In the genomic region with DNA sequence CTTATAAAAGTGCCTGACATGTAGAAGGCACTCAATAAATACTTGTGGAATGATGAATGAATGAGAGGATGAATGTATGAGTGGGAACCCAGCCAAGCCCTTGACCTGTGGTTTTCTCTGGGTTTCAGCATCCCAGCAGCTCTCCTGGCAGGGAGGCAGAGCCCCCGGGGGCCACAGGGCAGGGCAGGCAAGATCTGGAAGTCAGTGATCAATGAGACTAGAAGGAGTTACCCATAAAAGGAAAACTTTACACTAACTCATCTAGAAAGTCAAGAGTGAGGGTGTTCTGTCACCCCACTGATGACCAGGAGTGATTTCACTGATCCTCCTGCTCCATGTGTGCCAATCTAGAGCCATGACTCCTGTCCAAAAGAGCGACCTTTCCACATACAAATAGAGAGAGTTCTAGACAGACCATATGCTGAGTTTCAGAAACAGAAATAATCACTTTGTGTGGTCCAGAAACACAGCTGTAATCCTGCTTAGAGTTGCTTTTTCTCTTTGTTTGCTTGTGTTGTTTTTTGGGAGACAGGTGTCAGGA, we compare ENCODE assay signal across 15 cellular contexts. TPM values are rescaled to one million over a fixed set of nuclear protein-coding genes. Genes with fewer than 3 reads are reported as not detected.
DNase-seq lines count a peak whose midpoint lies in the region; ATAC-seq and TF ChIP-seq lines count a peak whose summit lies in the region.
"Had no signal": no experiment of that assay in that cellular context is flagged by ENCODE, and none has a peak within 500 bp of the region (broad histone marks: within the 10 kb centered on the region; RNA-seq: fewer than 3 reads in every experiment).

No MANE protein-coding gene starts in this region.

- H2AK5ac ChIP-seq in H9 (ENCODE audit: insufficient read length, low read length) = no peak overlapping the region

- intact Hi-C loops in posterior vena cava (cut with DNase I) = no loop called here

- H3K14ac ChIP-seq in H9 (ENCODE audit: insufficient read depth, low read length) = no peak overlapping the region

- H3K79me1 ChIP-seq in H9 (ENCODE audit: insufficient read depth, low read depth, low read length, poor library complexity, severe bottlenecking) = no peaks in the 10 kb centered on the region

- H2BK15ac ChIP-seq in H9 (ENCODE audit: low read depth, low read length) = no peak overlapping the region

- H2BK12ac ChIP-seq in H9 (ENCODE audit: insufficient read length, low read depth, low read length) = peak overlapping the region; percentile 95

- no peak for ATAC-seq in natural killer cell treated with Interleukin-12 subunit alpha and Interleukin-12 subunit beta and Interleukin-15 and Interleukin-18, amount 100 ng/mL, for 72 hours
- ATAC-seq in GM21786 (IDR thresholded peaks at IDR 0.05; ENCODE audit: unreplicated experiment) = no peak

- H3K4me1 ChIP-seq in H9 (ENCODE audit: insufficient read depth, low read length) (peaks cover 16% of the 10 kb centered on the region; the same call in 1 of the 2 replicates), SJCRH30 (peaks cover 42% of the 10 kb centered on the region), fibroblast of lung (ENCODE audit: control insufficient read depth, extremely low read depth, insufficient read depth, low read length) (peaks cover 19% of the 10 kb centered on the region), skeletal muscle satellite cell (ENCODE audit: control insufficient read depth, insufficient read depth, low read length) (peaks cover 43% of the 10 kb centered on the region)

- H3K23ac ChIP-seq in H9 (ENCODE audit: insufficient read length, low read depth, low read length) = no peak overlapping the region

- H2AFZ ChIP-seq in H9 (ENCODE audit: low read length) = no peak overlapping the region
- no peak overlapping the region for H2AFZ ChIP-seq in fibroblast of lung (ENCODE audit: low read length)

- no peak overlapping the region for H4K5ac ChIP-seq in H9 (ENCODE audit: insufficient read length, low read depth, low read length)

- no peak overlapping the region for H2BK120ac ChIP-seq in H9 (ENCODE audit: low read depth, low read length, poor library complexity, severe bottlenecking)

- H3K27me3 ChIP-seq in H9 (ENCODE audit: insufficient read depth, low read length) = no peaks in the 10 kb centered on the region
- no peaks in the 10 kb centered on the region for H3K27me3 ChIP-seq in SJCRH30
- H3K27me3 ChIP-seq in fibroblast of lung (ENCODE audit: control insufficient read depth, insufficient read depth, low read length) = no peaks in the 10 kb centered on the region
- H3K27me3 ChIP-seq in skeletal muscle satellite cell (ENCODE audit: control insufficient read depth, insufficient read depth, low read length) = no peaks in the 10 kb centered on the region

- no peaks in the 10 kb centered on the region for H3K9me3 ChIP-seq in H9 (ENCODE audit: control insufficient read depth, low read depth, low read length)
- H3K9me3 ChIP-seq in SJCRH30 (replicated peaks) = no peaks in the 10 kb centered on the region
- H3K9me3 ChIP-seq in fibroblast of lung (ENCODE audit: control insufficient read depth, insufficient read depth, low read depth, low read length) = no peaks in the 10 kb centered on the region
- H3K9me3 ChIP-seq in skeletal muscle satellite cell (replicated peaks; ENCODE audit: low read length) = no peaks in the 10 kb centered on the region

- no peaks in the 10 kb centered on the region for H4K20me1 ChIP-seq in H9 (ENCODE audit: control insufficient read depth, insufficient read depth, insufficient read length)
- no peaks in the 10 kb centered on the region for H4K20me1 ChIP-seq in fibroblast of lung (ENCODE audit: control insufficient read depth, extremely low read depth, insufficient read depth, low read length)

- peaks cover 12% of the 10 kb centered on the region in 2 experiments for H3K9me3 Mint-ChIP-seq in H9
- H3K9me3 Mint-ChIP-seq in natural killer cell treated with Interleukin-12 subunit alpha and Interleukin-12 subunit beta and Interleukin-15 and Interleukin-18, amount 100 ng/mL, for 72 hours = no peaks in the 10 kb centered on the region

- H3T11ph ChIP-seq in H9 (ENCODE audit: low read length) = no peak overlapping the region

- H3K4ac ChIP-seq in H9 (ENCODE audit: low read depth, low read length) = no peak overlapping the region

- H3K4me2 ChIP-seq in H9 (ENCODE audit: insufficient read depth, insufficient read length, low read length) (no peak overlapping the region), fibroblast of lung (ENCODE audit: extremely low read depth, insufficient read depth, low read length) (peak overlapping the region; percentile 11), skeletal muscle satellite cell (ENCODE audit: low read length) (peak overlapping the region; percentile 59)

- peak overlapping the region in 1 of 2 experiments; percentile 2; a peak in 1 of 5 replicates for H3K4me3 Mint-ChIP-seq in H9
- no peak overlapping the region for H3K4me3 Mint-ChIP-seq in natural killer cell treated with Interleukin-12 subunit alpha and Interleukin-12 subunit beta and Interleukin-15 and Interleukin-18, amount 100 ng/mL, for 72 hours
- H3K4me3 Mint-ChIP-seq: activated CD4-positive, alpha-beta memory T cell treated with anti-CD3 and anti-CD28 coated beads for 36 hours; activated naive CD4-positive, alpha-beta T cell treated with anti-CD3 and anti-CD28 coated beads, Interleukin-2, amount 50 U/mL, for 24 hours; IgD-negative memory B cell had no signal

- peaks cover 26 to 33% of the 10 kb centered on the region in 2 experiments for H3K4me1 Mint-ChIP-seq in H9
- H3K4me1 Mint-ChIP-seq in natural killer cell treated with Interleukin-12 subunit alpha and Interleukin-12 subunit beta and Interleukin-15 and Interleukin-18, amount 100 ng/mL, for 72 hours (ENCODE audit: low read depth in 2 of 2) = no peaks in the 10 kb centered on the region
- H3K4me1 Mint-ChIP-seq: activated naive CD4-positive, alpha-beta T cell treated with anti-CD3 and anti-CD28 coated beads, Interleukin-2, amount 50 U/mL, for 24 hours had no signal

- WGBS in H9 (ENCODE audit: extremely low coverage, insufficient read length, low lambda C conversion rate) = no CpG with 5 or more reads among the region's 2 CpGs

- H3K27me3 Mint-ChIP-seq in H9 (ENCODE audit: low read depth) = no peaks in the 10 kb centered on the region
- peaks cover 0 to 3% of the 10 kb centered on the region in 2 donors for H3K27me3 Mint-ChIP-seq in natural killer cell treated with Interleukin-12 subunit alpha and Interleukin-12 subunit beta and Interleukin-15 and Interleukin-18, amount 100 ng/mL, for 72 hours
- H3K27me3 Mint-ChIP-seq: activated CD4-positive, alpha-beta memory T cell treated with anti-CD3 and anti-CD28 coated beads for 36 hours; activated naive CD4-positive, alpha-beta T cell treated with anti-CD3 and anti-CD28 coated beads, Interleukin-2, amount 50 U/mL, for 24 hours; IgD-negative memory B cell had no signal

- no peak overlapping the region for H2BK20ac ChIP-seq in H9 (ENCODE audit: low read depth, low read length, poor library complexity, severe bottlenecking)

- H3K18ac ChIP-seq in H9 (ENCODE audit: insufficient read length, low read depth, low read length) = no peak overlapping the region

- H2BK5ac ChIP-seq in H9 (ENCODE audit: insufficient read length, low read length) = no peak overlapping the region

- H3K9ac ChIP-seq in H9 (ENCODE audit: extremely low read depth, insufficient read length, low read length) = no peak overlapping the region
- H3K9ac ChIP-seq in fibroblast of lung (ENCODE audit: insufficient read depth, low read length) = no peak overlapping the region
- H3K9ac ChIP-seq in skeletal muscle satellite cell (ENCODE audit: low read depth, low read length) = no peak overlapping the region

- no peak overlapping the region for H4K8ac ChIP-seq in H9 (replicated peaks; ENCODE audit: insufficient read length, low read depth, low read length)

- H3K27ac ChIP-seq in H9 (ENCODE audit: insufficient read length, low read depth, low read length) = peak overlapping the region; percentile 4
- peak overlapping the region; percentile 98 for H3K27ac ChIP-seq in SJCRH30
- H3K27ac ChIP-seq in fibroblast of lung (ENCODE audit: insufficient read depth, low read length) = peak overlapping the region; percentile 57

- in situ Hi-C loops in KBM-7 (cut with MboI; ENCODE audit: low pct_unique_long_range_greater_than_20kb, low sequenced_read_pairs) = no loop called here

- 0 out of 7 replicates have a peak overlapping the region, but pooled peaks of 2 of the 3 experiments have one; percentile 21 to 67 for H3K27ac Mint-ChIP-seq in H9
- H3K27ac Mint-ChIP-seq in natural killer cell treated with Interleukin-12 subunit alpha and Interleukin-12 subunit beta and Interleukin-15 and Interleukin-18, amount 100 ng/mL, for 72 hours = no peak overlapping the region
- H3K27ac Mint-ChIP-seq: activated CD4-positive, alpha-beta memory T cell treated with anti-CD3 and anti-CD28 coated beads for 36 hours; activated naive CD4-positive, alpha-beta T cell treated with anti-CD3 and anti-CD28 coated beads, Interleukin-2, amount 50 U/mL, for 24 hours had no signal

- no peak overlapping the region for H3K56ac ChIP-seq in H9 (ENCODE audit: insufficient read length, low read depth, low read length)

- no peak for DNase-seq in H9
- DNase-seq in SJCRH30 = peak; percentile 79 to 84
- peak; percentile 67 to 83 for DNase-seq in fibroblast of lung (ENCODE audit: low read depth in 2 of 2)
- no peak for DNase-seq in KBM-7
- DNase-seq in natural killer cell treated with Interleukin-12 subunit alpha and Interleukin-12 subunit beta and Interleukin-15 and Interleukin-18, amount 100 ng/mL, for 72 hours (ENCODE audit: low spot score) = no peak
- DNase-seq in posterior vena cava (ENCODE audit: low spot score) = no peak
- DNase-seq: activated CD4-positive, alpha-beta memory T cell treated with anti-CD3 and anti-CD28 coated beads for 36 hours; DMS153; NCI-H345; stimulated activated CD4-positive, alpha-beta T cell treated with anti-CD3 and anti-CD28 coated beads, Interleukin-2, amount 100 ng/mL, for 48 hours; substantia nigra had no signal

- TF ChIP-seq CTCF in H9 (conservative IDR thresholded peaks at IDR 0.05) (no peak), fibroblast of lung (conservative IDR thresholded peaks at IDR 0.05 in 1 of 2, IDR thresholded peaks at IDR 0.05 in 1 of 2; ENCODE audit: low read depth in 1 of 2, low read length in 2 of 2) (no peak)

- H3K23me2 ChIP-seq in H9 (ENCODE audit: insufficient read length, low read depth, low read length, poor library complexity, severe bottlenecking) = no peaks in the 10 kb centered on the region

- no peaks in the 10 kb centered on the region for H3K79me2 ChIP-seq in H9 (ENCODE audit: insufficient read depth, low read length)
- H3K79me2 ChIP-seq in fibroblast of lung (ENCODE audit: control insufficient read depth, insufficient read depth, low read length) = no peaks in the 10 kb centered on the region

- H4K91ac ChIP-seq in H9 (ENCODE audit: insufficient read length, low read depth, low read length) = no peak overlapping the region

- H3K4me3 ChIP-seq in SJCRH30 (peak overlapping the region; percentile 59), fibroblast of lung (replicated peaks in 1 of 4; ENCODE audit: control extremely low read depth in 1 of 4, insufficient read depth in 1 of 4, low read depth in 3 of 4, low read length in 4 of 4) (no peak overlapping the region), skeletal muscle satellite cell (ENCODE audit: low read length) (no peak overlapping the region)

- H3K36me3 ChIP-seq in SJCRH30 (no peaks in the 10 kb centered on the region), fibroblast of lung (ENCODE audit: control insufficient read depth, insufficient read depth, low read length) (no peaks in the 10 kb centered on the region), skeletal muscle satellite cell (ENCODE audit: insufficient read depth, low read length) (no peaks in the 10 kb centered on the region)

- peaks cover 7 to 10% (median 10%) of the 10 kb centered on the region in 3 experiments for H3K36me3 Mint-ChIP-seq in H9 (ENCODE audit: insufficient read depth in 1 of 3, low read depth in 3 of 3)
- no peaks in the 10 kb centered on the region for H3K36me3 Mint-ChIP-seq in natural killer cell treated with Interleukin-12 subunit alpha and Interleukin-12 subunit beta and Interleukin-15 and Interleukin-18, amount 100 ng/mL, for 72 hours
- H3K36me3 Mint-ChIP-seq: activated CD4-positive, alpha-beta memory T cell treated with anti-CD3 and anti-CD28 coated beads for 36 hours; activated naive CD4-positive, alpha-beta T cell treated with anti-CD3 and anti-CD28 coated beads, Interleukin-2, amount 50 U/mL, for 24 hours had no signal

RNA-seq across cellular contexts. Expression of gene MGARP, which starts 37.4 kb away (rescaled TPM):
- 4.0 and 4.3 TPM in 2 replicates for total RNA-seq in H9 (2021)
- total RNA-seq in SJCRH30 (2014; rRNA removed; shearing (Covaris generic)) = 22.3 and 27.2 TPM in 2 replicates
- total RNA-seq in fibroblast of lung = 12.3 and 15.2 TPM in 2 replicates
- 18.2 and 18.8 TPM in 2 replicates for polyA plus RNA-seq in fibroblast of lung
- polyA plus RNA-seq in fibroblast of lung (2012) = 12.3 and 13.1 TPM in 2 replicates
- 0.48 TPM in 1 of 2 replicates, not detected in the other for polyA minus RNA-seq in fibroblast of lung (ENCODE audit: low replicate concordance)
- 2.2 and 2.3 TPM in 2 replicates for total RNA-seq in skeletal muscle satellite cell (2012; rRNA removed)
- under 1 TPM in 1 of 2 donors, not detected in 1; 0.21 TPM for total RNA-seq in natural killer cell treated with Interleukin-12 subunit alpha and Interleukin-12 subunit beta and Interleukin-15 and Interleukin-18, amount 100 ng/mL, for 72 hours
- total RNA-seq in posterior vena cava = 1 to 10 TPM; 2.1 to 4.2 TPM

RNA-seq across cellular contexts. Expression of gene NAA15, which starts 58.7 kb away (rescaled TPM):
- total RNA-seq in H9 (2021) (115 TPM in 2 replicates), fibroblast of lung (23.1 and 25.4 TPM in 2 replicates), posterior vena cava (10 to 100 TPM; 36.0 to 57.0 TPM)
- total RNA-seq in SJCRH30 (2014; rRNA removed; shearing (Covaris generic)) = 80.3 and 82.0 TPM in 2 replicates
- 28.9 and 30.1 TPM in 2 replicates for polyA plus RNA-seq in fibroblast of lung
- 25.3 and 31.9 TPM in 2 replicates for polyA plus RNA-seq in fibroblast of lung (2012)
- 1.4 and 6.6 TPM in 2 replicates for polyA minus RNA-seq in fibroblast of lung (ENCODE audit: low replicate concordance)
- 38.4 and 48.4 TPM in 2 replicates for total RNA-seq in skeletal muscle satellite cell (2012; rRNA removed)
- 100 to 1,000 TPM in 1 of 2 donors, 10 to 100 TPM in 1; 71.5 to 100 TPM for total RNA-seq in natural killer cell treated with Interleukin-12 subunit alpha and Interleukin-12 subunit beta and Interleukin-15 and Interleukin-18, amount 100 ng/mL, for 72 hours

RNA-seq across cellular contexts. Expression of gene NDUFC1, which starts 59.7 kb away (rescaled TPM):
- total RNA-seq in H9 (2021) = 56.2 and 59.1 TPM in 2 replicates
- 40.0 and 44.1 TPM in 2 replicates for total RNA-seq in SJCRH30 (2014; rRNA removed; shearing (Covaris generic))
- 34.7 and 47.9 TPM in 2 replicates for total RNA-seq in fibroblast of lung
- polyA plus RNA-seq in fibroblast of lung = 36.9 and 40.1 TPM in 2 replicates
- polyA plus RNA-seq in fibroblast of lung (2012) = 88.8 and 95.7 TPM in 2 replicates
- 5.6 and 7.6 TPM in 2 replicates for polyA minus RNA-seq in fibroblast of lung (ENCODE audit: low replicate concordance)
- 52.2 and 54.2 TPM in 2 replicates for total RNA-seq in skeletal muscle satellite cell (2012; rRNA removed)
- 10 to 100 TPM; 35.7 to 43.0 TPM for total RNA-seq in natural killer cell treated with Interleukin-12 subunit alpha and Interleukin-12 subunit beta and Interleukin-15 and Interleukin-18, amount 100 ng/mL, for 72 hours
- total RNA-seq in posterior vena cava = 10 to 100 TPM; 42.8 to 49.0 TPM

Comparison
In these comparisons a context has a peak if more than half of its experiments do, and no peak if none do; other contexts are left out.
1. DNase-seq: peak in SJCRH30 (2 of 2) and fibroblast of lung (2 of 2); none in H9 (single experiment), KBM-7 (single experiment), natural killer cell treated with Interleukin-12 subunit alpha and Interleukin-12 subunit beta and Interleukin-15 and Interleukin-18, amount 100 ng/mL, for 72 hours (single experiment) and posterior vena cava (single experiment).
2. H3K27ac ChIP-seq: peak in every context shown above with its lines; median percentile 98 in SJCRH30; 57 in fibroblast of lung; 4 in H9.
3. H3K27ac Mint-ChIP-seq: peak in H9 (2 of 3); none in natural killer cell treated with Interleukin-12 subunit alpha and Interleukin-12 subunit beta and Interleukin-15 and Interleukin-18, amount 100 ng/mL, for 72 hours (0 of 2).